ENCODE assay signal across 1 cellular context in genomic region chr4:186191266-186192067, GRCh38.
TF ChIP-seq lines count a peak whose summit lies in the region.

Gene CYP4V2 (plus strand): TSS chr4:186191567. CDS start chr4:186191824, 257 bp downstream.

TF ChIP-seq in K562, 482 proteins besides CTCF, POLR2A, EP300 and RAD21 (continued from another document and continues in another):
- TF ChIP-seq HMBOX1 (IDR thresholded peaks at IDR 0.05) (no peak), NEUROD1 (IDR thresholded peaks at IDR 0.05; ENCODE audit: borderline replicate concordance, low read depth, low read length, partially characterized antibody) (peak; percentile 9), TBL1XR1 (IDR thresholded peaks at IDR 0.05; ENCODE audit: low read length in 2 of 2) (no peak; a peak in 1 of 4 replicates), PKNOX1 (IDR thresholded peaks at IDR 0.05) (no peak), ZFP1 (CRISPR knock-in tag; IDR thresholded peaks at IDR 0.05) (no peak), TBP (optimal IDR thresholded peaks at IDR 0.05; ENCODE audit: low read depth, low read length) (peak; percentile 76), SREBF1 (IDR thresholded peaks at IDR 0.05; ENCODE audit: borderline replicate concordance, low read depth, low read length) (no peak), ZFX (CRISPR knock-in tag; IDR thresholded peaks at IDR 0.05) (peak; percentile 93), THRAP3 (IDR thresholded peaks at IDR 0.05; ENCODE audit: borderline replicate concordance) (no peak), PBX2 (CRISPR knock-in tag; IDR thresholded peaks at IDR 0.05; ENCODE audit: low read depth) (no peak), PBX2 (tag; conservative IDR thresholded peaks at IDR 0.05; ENCODE audit: low read depth) (no peak), E2F8 (IDR thresholded peaks at IDR 0.05; ENCODE audit: low read depth, partially characterized antibody) (peak; percentile 67), TAF1 (IDR thresholded peaks at IDR 0.05; ENCODE audit: control insufficient read depth, extremely low read depth, insufficient read depth, low read length, severe bottlenecking) (peak; percentile 55), YBX1 (IDR thresholded peaks at IDR 0.05) (no peak), MLLT1 (IDR thresholded peaks at IDR 0.05) (no peak), THRA (IDR thresholded peaks at IDR 0.05) (no peak), KDM1A (IDR thresholded peaks at IDR 0.05) (peak; percentile 40 to 69; a peak in 2 of 4 replicates), FIP1L1 (IDR thresholded peaks at IDR 0.05; ENCODE audit: low read depth, low read length, poor library complexity, severe bottlenecking) (peak; percentile 55), ZNF780A (CRISPR knock-in tag; IDR thresholded peaks at IDR 0.05) (no peak), TAF9B (IDR thresholded peaks at IDR 0.05; ENCODE audit: partially characterized antibody) (peak; percentile 74), MXI1 (IDR thresholded peaks at IDR 0.05; ENCODE audit: low read depth, low read length) (no peak; the same call in 1 of the 2 replicates), SOX6 (IDR thresholded peaks at IDR 0.05) (peak; percentile 53), SETDB1 (IDR thresholded peaks at IDR 0.05; ENCODE audit: low read length) (no peak), ZNF507 (tag; conservative IDR thresholded peaks at IDR 0.05) (no peak), ZNF174 (CRISPR knock-in tag; IDR thresholded peaks at IDR 0.05) (no peak), SAFB (IDR thresholded peaks at IDR 0.05; ENCODE audit: borderline replicate concordance, low read depth, low read length) (peak; percentile 95), ZNF24 (IDR thresholded peaks at IDR 0.05) (peak; percentile 76), SLC30A9 (CRISPR knock-in tag; IDR thresholded peaks at IDR 0.05) (no peak), ZBTB11 (CRISPR knock-in tag; IDR thresholded peaks at IDR 0.05) (peak in 2 of 3 experiments; percentile 86 to 96; a peak in 4 of 6 replicates), ZNF282 (CRISPR knock-in tag; IDR thresholded peaks at IDR 0.05) (no peak), CTBP1 (IDR thresholded peaks at IDR 0.05; ENCODE audit: borderline replicate concordance) (peak; percentile 92), MAFF (IDR thresholded peaks at IDR 0.05; ENCODE audit: low read length) (no peak), TCF7L2 (IDR thresholded peaks at IDR 0.05; ENCODE audit: low read depth, low read length) (no peak), NKRF (IDR thresholded peaks at IDR 0.05; ENCODE audit: borderline replicate concordance) (peak; percentile 68; the same call in 1 of the 2 replicates), U2AF1 (optimal IDR thresholded peaks at IDR 0.05; ENCODE audit: low read depth, low read length) (no peak), SAP30 (IDR thresholded peaks at IDR 0.05; ENCODE audit: borderline replicate concordance, insufficient read depth, low read depth, low read length, poor library complexity, severe bottlenecking) (peak; percentile 51), SMAD2 (IDR thresholded peaks at IDR 0.05; ENCODE audit: low read depth, low read length) (no peak), CEBPZ (IDR thresholded peaks at IDR 0.05; ENCODE audit: borderline replicate concordance, low read depth, low read length) (no peak), ERF (CRISPR knock-in tag; IDR thresholded peaks at IDR 0.05) (no peak), KLF16 (IDR thresholded peaks at IDR 0.05) (no peak), MCM3 (IDR thresholded peaks at IDR 0.05) (no peak), ZC3H4 (CRISPR knock-in tag; IDR thresholded peaks at IDR 0.05; ENCODE audit: borderline replicate concordance) (no peak), MTF1 (CRISPR knock-in tag; IDR thresholded peaks at IDR 0.05; ENCODE audit: borderline replicate concordance) (no peak), KDM2B (CRISPR knock-in tag; IDR thresholded peaks at IDR 0.05) (peak; percentile 62; the same call in 1 of the 2 replicates), RFX5 (IDR thresholded peaks at IDR 0.05; ENCODE audit: low read depth, low read length) (no peak)
